ENCODE assay signal across 8 cellular contexts in the genomic region with DNA sequence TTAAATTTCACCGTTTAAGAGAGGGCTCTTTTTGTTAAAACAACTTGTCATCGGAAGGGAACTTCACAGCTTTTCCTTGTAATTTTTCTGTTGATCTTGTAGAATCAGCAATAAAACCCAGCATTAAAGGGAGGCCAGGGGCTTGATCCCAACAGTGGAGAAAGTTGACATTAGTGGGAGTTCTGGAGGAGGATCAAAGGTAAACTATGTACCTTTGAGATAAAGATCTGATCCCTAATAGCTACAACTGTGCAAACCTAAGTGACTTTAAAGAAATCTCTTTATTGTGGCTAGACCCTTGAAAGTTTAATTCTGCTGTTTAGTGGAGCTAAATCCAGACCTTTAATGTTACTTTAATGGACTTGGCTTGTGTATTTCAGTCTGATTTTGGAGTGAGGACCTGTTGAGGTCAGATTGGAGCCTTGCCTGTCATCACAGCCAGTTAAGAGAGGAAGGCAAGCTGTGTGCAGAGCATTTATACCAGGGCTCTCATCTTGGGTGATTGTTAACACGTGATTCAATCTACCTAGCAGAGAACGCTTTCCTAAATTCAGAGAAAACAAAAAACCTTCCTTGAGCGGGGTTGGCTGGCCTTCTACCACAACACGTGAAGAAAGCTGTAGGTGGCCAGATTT. TPM values are rescaled to one million over a fixed set of nuclear protein-coding genes. Genes with fewer than 3 reads are reported as not detected.
DNase-seq lines count a peak whose midpoint lies in the region; ATAC-seq and TF ChIP-seq lines count a peak whose summit lies in the region.

No MANE protein-coding gene starts in this region.

- DNase-seq in SK-N-SH (no peak), fibroblast of pulmonary artery (ENCODE audit: low read depth) (no peak), stomach (no peak)
- DNase-seq in T-helper 2 cell treated with Interferon-gamma antibody and Interleukin-4, amounts not matched to agents 5 μg/mL and 100 μg/mL, for 36 hours (ENCODE audit: low spot score), result no peak

- no peaks in the 10 kb centered on the region for H3K9me2 ChIP-seq in SK-N-SH

- H2AFZ ChIP-seq in SK-N-SH (ENCODE audit: low read depth), result 0 out of 2 replicates have a peak overlapping the region, but pooled peaks have one; percentile 73

- H3F3A ChIP-seq in SK-N-SH (replicated peaks; ENCODE audit: insufficient read depth), result peaks cover 4% of the 10 kb centered on the region

- WGBS in SK-N-SH (ENCODE audit: low lambda C conversion rate), result 44% methylated on average over 6 of the region's 6 CpGs
- WGBS in stomach, 5 donors, result 17 to 40% (median 23%) methylated on average over 6 of the region's 6 CpGs

- TF ChIP-seq RAD21 in SK-N-SH (IDR thresholded peaks at IDR 0.05; ENCODE audit: low read length), result no peak

- peaks cover 17% of the 10 kb centered on the region for H3K36me3 Mint-ChIP-seq in T-helper 2 cell treated with Interferon-gamma antibody and Interleukin-4, amounts not matched to agents 5 μg/mL and 100 μg/mL, for 36 hours (ENCODE audit: low read depth)

- intact Hi-C loops in stomach (cut with DNase I; ENCODE audit: low total_unique reads), result no loop called here

- CTCF ChIA-PET in SK-N-SH (lab: Yijun Ruan, JAX), result interaction anchor here (0.6 to 4.3 kb wide), 2 partner anchors 104 to 157 kb away, joined by 3 to 13 read pairs; no protein-coding TSS in a partner anchor

- H3K4me3 Mint-ChIP-seq in T-helper 2 cell treated with Interferon-gamma antibody and Interleukin-4, amounts not matched to agents 5 μg/mL and 100 μg/mL, for 36 hours, result peak overlapping the region; percentile 96

- H3K27me3 ChIP-seq in SK-N-SH (ENCODE audit: insufficient read depth) (peaks cover 6% of the 10 kb centered on the region; the same call in 1 of the 2 replicates), stomach (no peaks in the 10 kb centered on the region)

- no peaks in the 10 kb centered on the region for H3K27me3 Mint-ChIP-seq in T-helper 2 cell treated with Interferon-gamma antibody and Interleukin-4, amounts not matched to agents 5 μg/mL and 100 μg/mL, for 36 hours (ENCODE audit: low read depth)

- no peak for TF ChIP-seq POLR2A in stomach (IDR thresholded peaks at IDR 0.05)

- H3K9me3 ChIP-seq in SK-N-SH, result no peaks in the 10 kb centered on the region
- no peaks in the 10 kb centered on the region for H3K9me3 ChIP-seq in stomach

- peak overlapping the region; percentile 64 for H3K9ac ChIP-seq in SK-N-SH

- peak overlapping the region; percentile 98 for H3K27ac Mint-ChIP-seq in T-helper 2 cell treated with Interferon-gamma antibody and Interleukin-4, amounts not matched to agents 5 μg/mL and 100 μg/mL, for 36 hours

- TF ChIP-seq CTCF in SK-N-SH (IDR thresholded peaks at IDR 0.05), result no peak
- no peak for TF ChIP-seq CTCF in fibroblast of pulmonary artery (IDR thresholded peaks at IDR 0.05; ENCODE audit: low read length, missing control alignments)
- no peak for TF ChIP-seq CTCF in stomach (IDR thresholded peaks at IDR 0.05)

- H3K4me1 Mint-ChIP-seq in T-helper 2 cell treated with Interferon-gamma antibody and Interleukin-4, amounts not matched to agents 5 μg/mL and 100 μg/mL, for 36 hours (ENCODE audit: low read depth), result peaks cover 27% of the 10 kb centered on the region

- H3K27ac ChIP-seq in SK-N-SH (ENCODE audit: low read depth in 2 of 2, low read length in 1 of 2) (peak overlapping the region in 1 of 2 experiments; percentile 50; a peak in 1 of 4 replicates), stomach (peak overlapping the region in 4 of 5 donors; percentile 75 to 91 (median 86))

- H3K9me3 Mint-ChIP-seq in T-helper 2 cell treated with Interferon-gamma antibody and Interleukin-4, amounts not matched to agents 5 μg/mL and 100 μg/mL, for 36 hours, result no peaks in the 10 kb centered on the region

- H3K4me3 ChIP-seq in SK-N-SH (ENCODE audit: low read depth in 2 of 2, low read length in 1 of 2) (peak overlapping the region; percentile 59 to 76), fibroblast of pulmonary artery (replicated peaks; ENCODE audit: low read depth, low read length) (peak overlapping the region; percentile 71), stomach (peak overlapping the region; percentile 55 to 84 (median 70))

- H3K4me1 ChIP-seq in SK-N-SH (ENCODE audit: control insufficient read depth in 1 of 2, insufficient read depth in 2 of 2, low read depth in 1 of 2, low read length in 1 of 2) (peaks cover 0 to 4% of the 10 kb centered on the region in 2 experiments; a peak in 1 of 4 replicates), stomach (peaks cover 0 to 29% (median 13%) of the 10 kb centered on the region in 4 donors)

- H4K20me1 ChIP-seq in SK-N-SH (ENCODE audit: insufficient read depth), result no peaks in the 10 kb centered on the region; the same call in 1 of the 2 replicates

- no peak for ATAC-seq in SK-N-SH treated with all-trans-retinoic acid at 6 μM for 48 hours
- no peak for ATAC-seq in GM18870 (IDR thresholded peaks at IDR 0.05; ENCODE audit: unreplicated experiment)
- no peak for ATAC-seq in HG03025 (IDR thresholded peaks at IDR 0.05; ENCODE audit: low FRiP score, unreplicated experiment)
- ATAC-seq in HG03039 (IDR thresholded peaks at IDR 0.05; ENCODE audit: unreplicated experiment), result no peak

- POLR2A ChIA-PET in SK-N-SH (lab: Yijun Ruan, JAX), result no interaction called here

- H3K4me2 ChIP-seq in SK-N-SH, result peak overlapping the region; percentile 79

- peaks cover 27% of the 10 kb centered on the region for H3K79me2 ChIP-seq in SK-N-SH (ENCODE audit: insufficient read depth)

- no peak for TF ChIP-seq EP300 in SK-N-SH (IDR thresholded peaks at IDR 0.05; ENCODE audit: borderline replicate concordance in 1 of 2, low read depth in 1 of 2, low read length in 1 of 2)
- TF ChIP-seq EP300 in stomach (IDR thresholded peaks at IDR 0.05), result no peak

- H3K36me3 ChIP-seq in SK-N-SH (replicated peaks in 1 of 2; ENCODE audit: control insufficient read depth in 1 of 2, insufficient read depth in 2 of 2, low read length in 1 of 2) (no peaks in the 10 kb centered on the region), stomach (no peaks in the 10 kb centered on the region)

TF ChIP-seq in SK-N-SH, 30 proteins besides CTCF, POLR2A, EP300 and RAD21:
- TF ChIP-seq JUND (IDR thresholded peaks at IDR 0.05) (no peak), RFX5 (IDR thresholded peaks at IDR 0.05; ENCODE audit: low read length) (no peak), GATA2 (CRISPR knock-in tag; IDR thresholded peaks at IDR 0.05) (no peak), SIN3A (IDR thresholded peaks at IDR 0.05; ENCODE audit: borderline replicate concordance, low read depth, low read length) (no peak), EZH2phosphoT487 (IDR thresholded peaks at IDR 0.05; ENCODE audit: borderline replicate concordance, low read depth) (no peak), NRF1 (IDR thresholded peaks at IDR 0.05; ENCODE audit: low read depth, low read length) (no peak)
- TF ChIP-seq, protein P1, sequence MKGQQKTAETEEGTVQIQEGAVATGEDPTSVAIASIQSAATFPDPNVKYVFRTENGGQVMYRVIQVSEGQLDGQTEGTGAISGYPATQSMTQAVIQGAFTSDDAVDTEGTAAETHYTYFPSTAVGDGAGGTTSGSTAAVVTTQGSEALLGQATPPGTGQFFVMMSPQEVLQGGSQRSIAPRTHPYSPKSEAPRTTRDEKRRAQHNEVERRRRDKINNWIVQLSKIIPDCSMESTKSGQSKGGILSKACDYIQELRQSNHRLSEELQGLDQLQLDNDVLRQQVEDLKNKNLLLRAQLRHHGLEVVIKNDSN (IDR thresholded peaks at IDR 0.05; ENCODE audit: borderline replicate concordance, low read depth), result no peak
TF ChIP-seq in SK-N-SH: peak in this region for 0.

TF ChIP-seq in SK-N-SH treated with all-trans-retinoic acid at 6 μM for 48 hours, 23 proteins besides CTCF, POLR2A, EP300 and RAD21:
- no peak for TF ChIP-seq GLIS3 (CRISPR knock-in tag; IDR thresholded peaks at IDR 0.05)
- TF ChIP-seq SNAI2 (CRISPR knock-in tag; IDR thresholded peaks at IDR 0.05), result no peak
- no peak for TF ChIP-seq BACH2 (CRISPR knock-in tag; IDR thresholded peaks at IDR 0.05; ENCODE audit: borderline replicate concordance)

RNA-seq across cellular contexts. Expression of gene DOCK11, which starts 1.7 kb away (rescaled TPM):
- polyA plus RNA-seq in SK-N-SH (2012; rRNA removed) (34.8 and 39.3 TPM in 2 replicates), stomach (1 to 10 TPM; 4.7 to 6.8 (median 5.7) TPM)
- polyA plus RNA-seq in SK-N-SH (2012; cell fraction: cytosol; rRNA removed), result 50.5 and 72.0 TPM in 2 replicates
- polyA plus RNA-seq in SK-N-SH (2012; cell fraction: nucleus; rRNA removed), result 24.0 and 47.2 TPM in 2 replicates
- total RNA-seq in stomach, result 10 to 100 TPM in 3 of 5 donors, 1 to 10 TPM in 2; 3.5 to 34.0 (median 17.0) TPM
